In the genomic region with DNA sequence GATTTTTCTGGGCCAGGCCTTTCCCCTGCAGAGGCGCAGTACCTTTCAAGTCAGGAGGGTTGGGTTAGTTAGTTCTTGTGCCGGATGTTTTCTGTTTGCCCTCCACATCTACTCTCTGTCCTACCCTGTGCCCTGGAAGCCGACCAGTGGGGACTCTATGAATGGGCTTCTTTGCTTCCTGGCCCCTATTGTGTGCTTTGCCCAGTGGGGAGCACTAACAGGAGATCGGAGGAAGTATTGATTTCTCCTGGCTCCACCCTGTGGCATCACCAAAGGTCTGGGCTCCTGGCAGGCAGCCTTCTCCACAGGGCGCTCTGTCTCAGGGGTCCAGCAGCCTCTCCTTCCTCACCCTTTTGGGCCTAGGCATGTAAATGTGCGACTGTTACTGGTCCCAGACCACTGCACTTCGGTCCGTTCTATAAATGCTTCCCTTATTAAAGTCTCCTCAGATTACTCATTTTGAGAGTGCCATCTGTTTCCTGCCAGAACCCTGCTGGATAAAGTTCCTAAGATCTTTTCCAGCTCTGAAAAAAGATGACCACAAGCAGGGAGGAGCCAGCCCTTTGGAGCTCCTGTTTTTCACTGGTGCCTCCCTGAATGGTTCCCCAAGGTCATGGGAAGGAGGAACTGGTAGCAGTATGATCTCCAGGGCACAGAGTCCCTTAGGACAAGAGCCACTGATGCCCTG, we compare ENCODE assay signal across 9 cellular contexts. TPM values are rescaled to one million over a fixed set of nuclear protein-coding genes. Genes with fewer than 3 reads are reported as not detected.
A peak's percentile ranks its signal among the peaks of the same experiment; 100 is the strongest.
DNase-seq lines count a peak whose midpoint lies in the region; ATAC-seq and TF ChIP-seq lines count a peak whose summit lies in the region.
"Had no signal": no experiment of that assay in that cellular context is flagged by ENCODE, and none has a peak within 500 bp of the region (broad histone marks: within the 10 kb centered on the region; RNA-seq: fewer than 3 reads in every experiment).

No MANE protein-coding gene starts in this region.

- no peaks in the 10 kb centered on the region for H3K36me3 Mint-ChIP-seq in activated T-cell treated with anti-CD3 and anti-CD28 coated beads, Interleukin-2, amount 50 U/mL, for 4 hours (ENCODE audit: insufficient read depth)

- no peak overlapping the region for H3K4me3 Mint-ChIP-seq in activated T-cell treated with anti-CD3 and anti-CD28 coated beads, Interleukin-2, amount 50 U/mL, for 4 hours

- intact Hi-C loops in sciatic nerve (cut with DNase I) = no loop called here

- H3K9me3 Mint-ChIP-seq in activated T-cell treated with anti-CD3 and anti-CD28 coated beads, Interleukin-2, amount 50 U/mL, for 4 hours = no peaks in the 10 kb centered on the region

- DNase-seq in GDM1 (lab: John Stamatoyannopoulos, UW) (peak; percentile 23), globus pallidus (ENCODE audit: low spot score) (peak; percentile 28), sciatic nerve (ENCODE audit: low spot score) (no peak)
- no peak for DNase-seq in activated CD4-positive, CD25-positive, alpha-beta regulatory T cell (lab: John Stamatoyannopoulos, UW)
- DNase-seq in activated T-cell treated with anti-CD3 and anti-CD28 coated beads, Interleukin-2, amount 50 U/mL, for 4 hours = no peak
- DNase-seq in activated T-cell treated with anti-CD3 and anti-CD28 coated beads, Interleukin-2, amount 50 U/mL, for 48 hours = no peak
- DNase-seq: activated CD4-positive, alpha-beta T cell treated with anti-CD3 and anti-CD28 coated beads for 4 hours had no signal

- H3K4me1 Mint-ChIP-seq in activated T-cell treated with anti-CD3 and anti-CD28 coated beads, Interleukin-2, amount 50 U/mL, for 4 hours (ENCODE audit: low read depth) = peaks cover 18% of the 10 kb centered on the region

- peak; percentile 89 for ATAC-seq in SK-N-SH treated with all-trans-retinoic acid at 6 μM for 48 hours
- ATAC-seq in sciatic nerve = peak; percentile 60
- no peak for ATAC-seq in activated T-cell treated with anti-CD3 and anti-CD28 coated beads, Interleukin-2, amount 50 U/mL, for 4 hours
- ATAC-seq in GM18519 (IDR thresholded peaks at IDR 0.05; ENCODE audit: low FRiP score, unreplicated experiment) = no peak

- H3K27me3 Mint-ChIP-seq in activated T-cell treated with anti-CD3 and anti-CD28 coated beads, Interleukin-2, amount 50 U/mL, for 4 hours (ENCODE audit: low read depth) = peaks cover 3% of the 10 kb centered on the region

TF ChIP-seq in SK-N-SH treated with all-trans-retinoic acid at 6 μM for 48 hours, 23 proteins besides CTCF, POLR2A, EP300 and RAD21:
- TF ChIP-seq TCF4 (CRISPR knock-in tag; IDR thresholded peaks at IDR 0.05; ENCODE audit: borderline replicate concordance) (peak; percentile 56; the same call in 1 of the 2 replicates), ZNF8 (CRISPR knock-in tag; IDR thresholded peaks at IDR 0.05) (no peak), ISL1 (CRISPR knock-in tag; IDR thresholded peaks at IDR 0.05) (peak; percentile 43; the same call in 1 of the 2 replicates), RARB (CRISPR knock-in tag; IDR thresholded peaks at IDR 0.05) (no peak), ZFP3 (CRISPR knock-in tag; IDR thresholded peaks at IDR 0.05) (0 out of 2 replicates have a peak, but pooled peaks have one; percentile 45)
- TF ChIP-seq, protein P1, sequence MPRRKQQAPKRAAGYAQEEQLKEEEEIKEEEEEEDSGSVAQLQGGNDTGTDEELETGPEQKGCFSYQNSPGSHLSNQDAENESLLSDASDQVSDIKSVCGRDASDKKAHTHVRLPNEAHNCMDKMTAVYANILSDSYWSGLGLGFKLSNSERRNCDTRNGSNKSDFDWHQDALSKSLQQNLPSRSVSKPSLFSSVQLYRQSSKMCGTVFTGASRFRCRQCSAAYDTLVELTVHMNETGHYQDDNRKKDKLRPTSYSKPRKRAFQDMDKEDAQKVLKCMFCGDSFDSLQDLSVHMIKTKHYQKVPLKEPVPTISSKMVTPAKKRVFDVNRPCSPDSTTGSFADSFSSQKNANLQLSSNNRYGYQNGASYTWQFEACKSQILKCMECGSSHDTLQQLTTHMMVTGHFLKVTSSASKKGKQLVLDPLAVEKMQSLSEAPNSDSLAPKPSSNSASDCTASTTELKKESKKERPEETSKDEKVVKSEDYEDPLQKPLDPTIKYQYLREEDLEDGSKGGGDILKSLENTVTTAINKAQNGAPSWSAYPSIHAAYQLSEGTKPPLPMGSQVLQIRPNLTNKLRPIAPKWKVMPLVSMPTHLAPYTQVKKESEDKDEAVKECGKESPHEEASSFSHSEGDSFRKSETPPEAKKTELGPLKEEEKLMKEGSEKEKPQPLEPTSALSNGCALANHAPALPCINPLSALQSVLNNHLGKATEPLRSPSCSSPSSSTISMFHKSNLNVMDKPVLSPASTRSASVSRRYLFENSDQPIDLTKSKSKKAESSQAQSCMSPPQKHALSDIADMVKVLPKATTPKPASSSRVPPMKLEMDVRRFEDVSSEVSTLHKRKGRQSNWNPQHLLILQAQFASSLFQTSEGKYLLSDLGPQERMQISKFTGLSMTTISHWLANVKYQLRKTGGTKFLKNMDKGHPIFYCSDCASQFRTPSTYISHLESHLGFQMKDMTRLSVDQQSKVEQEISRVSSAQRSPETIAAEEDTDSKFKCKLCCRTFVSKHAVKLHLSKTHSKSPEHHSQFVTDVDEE (CRISPR knock-in tag; IDR thresholded peaks at IDR 0.05) = 0 out of 2 replicates have a peak, but pooled peaks have one; percentile 29

RNA-seq across cellular contexts. Expression of gene CTDSPL, which starts 44.5 kb away (rescaled TPM):
- total RNA-seq in sciatic nerve = 71.2 TPM
- total RNA-seq in activated T-cell treated with anti-CD3 and anti-CD28 coated beads, Interleukin-2, amount 50 U/mL, for 4 hours = 1 to 10 TPM; 1.1 to 1.7 (median 1.3) TPM

Comparison
In these comparisons a context has a peak if more than half of its experiments do, and no peak if none do; other contexts are left out.
1. DNase-seq: peak in GDM1 (single experiment) and globus pallidus (single experiment); none in sciatic nerve (single experiment), activated CD4-positive, CD25-positive, alpha-beta regulatory T cell (0 of 4), activated T-cell treated with anti-CD3 and anti-CD28 coated beads, Interleukin-2, amount 50 U/mL, for 4 hours (single experiment) and activated T-cell treated with anti-CD3 and anti-CD28 coated beads, Interleukin-2, amount 50 U/mL, for 48 hours (0 of 2).
2. ATAC-seq: peak in SK-N-SH treated with all-trans-retinoic acid at 6 μM for 48 hours (single experiment) and sciatic nerve (single experiment); none in activated T-cell treated with anti-CD3 and anti-CD28 coated beads, Interleukin-2, amount 50 U/mL, for 4 hours (0 of 2) and GM18519 (single experiment).
3. RNA of gene CTDSPL, which starts 44.5 kb away (total RNA-seq): 71.2 TPM in sciatic nerve (single experiment); 1.1 to 1.7 TPM in activated T-cell treated with anti-CD3 and anti-CD28 coated beads, Interleukin-2, amount 50 U/mL, for 4 hours; every median in the first group is over 10 times any median in the second.